1 cellular context compared by ENCODE assay signal in genomic region chr21:36063375-36064084, GRCh38.
TF ChIP-seq lines count a peak whose summit lies in the region.

No MANE protein-coding gene starts in this region.

TF ChIP-seq in K562, 482 proteins besides CTCF, POLR2A, EP300 and RAD21 (continues in another document):
- TF ChIP-seq ZNF518B (CRISPR knock-in tag; IDR thresholded peaks at IDR 0.05) = no peak
- TF ChIP-seq NUFIP1 (IDR thresholded peaks at IDR 0.05; ENCODE audit: partially characterized antibody) = no peak
- no peak for TF ChIP-seq FOXO4 (CRISPR knock-in tag; IDR thresholded peaks at IDR 0.05)
- TF ChIP-seq SIRT6 (IDR thresholded peaks at IDR 0.05; ENCODE audit: low read depth, low read length) = no peak
- peak in 1 of 2 experiments; percentile 10; a peak in 1 of 4 replicates for TF ChIP-seq RCOR1 (IDR thresholded peaks at IDR 0.05; ENCODE audit: borderline replicate concordance in 1 of 2, low read depth in 2 of 2, low read length in 2 of 2)
- no peak for TF ChIP-seq HIVEP1 (CRISPR knock-in tag; IDR thresholded peaks at IDR 0.05)
- TF ChIP-seq MCM5 (IDR thresholded peaks at IDR 0.05; ENCODE audit: low read depth) = no peak
- TF ChIP-seq TSC22D4 (tag; IDR thresholded peaks at IDR 0.05) = no peak
- TF ChIP-seq ILF3 (IDR thresholded peaks at IDR 0.05; ENCODE audit: borderline replicate concordance) = no peak
- TF ChIP-seq SMARCA4 (IDR thresholded peaks at IDR 0.05) = peak; percentile 45; the same call in 1 of the 2 replicates
- no peak for TF ChIP-seq EWSR1 (IDR thresholded peaks at IDR 0.05; ENCODE audit: borderline replicate concordance, low read depth, partially characterized antibody)
- no peak for TF ChIP-seq NR2C2 (CRISPR knock-in tag; IDR thresholded peaks at IDR 0.05)
- no peak for TF ChIP-seq NR2C2 (tag; IDR thresholded peaks at IDR 0.05)
- peak; percentile 23; the same call in 1 of the 2 replicates for TF ChIP-seq NCOR1 (IDR thresholded peaks at IDR 0.05)
- TF ChIP-seq DPF2 (IDR thresholded peaks at IDR 0.05) = peak; percentile 44; the same call in 1 of the 2 replicates
- no peak for TF ChIP-seq ZNF398 (CRISPR knock-in tag; IDR thresholded peaks at IDR 0.05)
- TF ChIP-seq ZFX (CRISPR knock-in tag; IDR thresholded peaks at IDR 0.05) = no peak
- no peak for TF ChIP-seq FOXA3 (CRISPR knock-in tag; conservative IDR thresholded peaks at IDR 0.05 in 1 of 2, IDR thresholded peaks at IDR 0.05 in 1 of 2)
- no peak for TF ChIP-seq SRSF9 (IDR thresholded peaks at IDR 0.05; ENCODE audit: borderline replicate concordance, low read depth, low read length)
- TF ChIP-seq NR0B1 (IDR thresholded peaks at IDR 0.05; ENCODE audit: partially characterized antibody) = no peak
- no peak for TF ChIP-seq ELF2 (CRISPR knock-in tag; IDR thresholded peaks at IDR 0.05)
- no peak for TF ChIP-seq ZNF232 (CRISPR knock-in tag; IDR thresholded peaks at IDR 0.05)
- no peak for TF ChIP-seq FOXM1 (IDR thresholded peaks at IDR 0.05; ENCODE audit: low read depth)
- no peak for TF ChIP-seq FOXM1 (CRISPR knock-in tag; IDR thresholded peaks at IDR 0.05; ENCODE audit: low read depth)
- TF ChIP-seq ZMIZ1 (IDR thresholded peaks at IDR 0.05; ENCODE audit: low read depth in 2 of 2, low read length in 2 of 2) = no peak
- TF ChIP-seq SMAD1 (IDR thresholded peaks at IDR 0.05; ENCODE audit: low read depth, low read length, partially characterized antibody) = no peak
- no peak for TF ChIP-seq HNRNPH1 (optimal IDR thresholded peaks at IDR 0.05; ENCODE audit: low read depth, low read length)
- no peak for TF ChIP-seq KLF16 (IDR thresholded peaks at IDR 0.05)
- no peak for TF ChIP-seq TFAM (CRISPR knock-in tag; conservative IDR thresholded peaks at IDR 0.05)
- TF ChIP-seq, protein P1, sequence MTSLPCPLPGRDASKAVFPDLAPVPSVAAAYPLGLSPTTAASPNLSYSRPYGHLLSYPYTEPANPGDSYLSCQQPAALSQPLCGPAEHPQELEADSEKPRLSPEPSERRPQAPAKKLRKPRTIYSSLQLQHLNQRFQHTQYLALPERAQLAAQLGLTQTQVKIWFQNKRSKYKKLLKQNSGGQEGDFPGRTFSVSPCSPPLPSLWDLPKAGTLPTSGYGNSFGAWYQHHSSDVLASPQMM (CRISPR knock-in tag; IDR thresholded peaks at IDR 0.05) = no peak
- peak; percentile 59; the same call in 1 of the 2 replicates for TF ChIP-seq CBFA2T3 (IDR thresholded peaks at IDR 0.05)
- no peak for TF ChIP-seq HOXB6 (CRISPR knock-in tag; IDR thresholded peaks at IDR 0.05; ENCODE audit: borderline replicate concordance)
- peak; percentile 50 for TF ChIP-seq ARID1B (IDR thresholded peaks at IDR 0.05)
- no peak for TF ChIP-seq ERF (CRISPR knock-in tag; IDR thresholded peaks at IDR 0.05)
- no peak for TF ChIP-seq SIN3B (IDR thresholded peaks at IDR 0.05; ENCODE audit: low read depth)
- TF ChIP-seq SMAD3 (CRISPR knock-in tag; conservative IDR thresholded peaks at IDR 0.05) = no peak
- no peak for TF ChIP-seq TAF15 (IDR thresholded peaks at IDR 0.05; ENCODE audit: low read depth, low read length)
- TF ChIP-seq SMARCB1 (IDR thresholded peaks at IDR 0.05; ENCODE audit: insufficient read length, low read depth) = no peak
- TF ChIP-seq RUNX1 (IDR thresholded peaks at IDR 0.05; ENCODE audit: low read depth) = no peak
- TF ChIP-seq TEAD2 (tag; IDR thresholded peaks at IDR 0.05) = no peak
- TF ChIP-seq RBM25 (IDR thresholded peaks at IDR 0.05; ENCODE audit: low read depth, low read length, severe bottlenecking) = no peak
- TF ChIP-seq SMAD4 (CRISPR knock-in tag; conservative IDR thresholded peaks at IDR 0.05) = 0 out of 2 replicates have a peak, but pooled peaks have one; percentile 18
- TF ChIP-seq ZNF695 (CRISPR knock-in tag; IDR thresholded peaks at IDR 0.05) = no peak
- TF ChIP-seq BRD4 (IDR thresholded peaks at IDR 0.05) = no peak
- no peak for TF ChIP-seq PTRF (tag; IDR thresholded peaks at IDR 0.05)
- TF ChIP-seq ZNF239 (CRISPR knock-in tag; IDR thresholded peaks at IDR 0.05) = no peak
- no peak for TF ChIP-seq ARNT (IDR thresholded peaks at IDR 0.05)
- TF ChIP-seq, protein P2, sequence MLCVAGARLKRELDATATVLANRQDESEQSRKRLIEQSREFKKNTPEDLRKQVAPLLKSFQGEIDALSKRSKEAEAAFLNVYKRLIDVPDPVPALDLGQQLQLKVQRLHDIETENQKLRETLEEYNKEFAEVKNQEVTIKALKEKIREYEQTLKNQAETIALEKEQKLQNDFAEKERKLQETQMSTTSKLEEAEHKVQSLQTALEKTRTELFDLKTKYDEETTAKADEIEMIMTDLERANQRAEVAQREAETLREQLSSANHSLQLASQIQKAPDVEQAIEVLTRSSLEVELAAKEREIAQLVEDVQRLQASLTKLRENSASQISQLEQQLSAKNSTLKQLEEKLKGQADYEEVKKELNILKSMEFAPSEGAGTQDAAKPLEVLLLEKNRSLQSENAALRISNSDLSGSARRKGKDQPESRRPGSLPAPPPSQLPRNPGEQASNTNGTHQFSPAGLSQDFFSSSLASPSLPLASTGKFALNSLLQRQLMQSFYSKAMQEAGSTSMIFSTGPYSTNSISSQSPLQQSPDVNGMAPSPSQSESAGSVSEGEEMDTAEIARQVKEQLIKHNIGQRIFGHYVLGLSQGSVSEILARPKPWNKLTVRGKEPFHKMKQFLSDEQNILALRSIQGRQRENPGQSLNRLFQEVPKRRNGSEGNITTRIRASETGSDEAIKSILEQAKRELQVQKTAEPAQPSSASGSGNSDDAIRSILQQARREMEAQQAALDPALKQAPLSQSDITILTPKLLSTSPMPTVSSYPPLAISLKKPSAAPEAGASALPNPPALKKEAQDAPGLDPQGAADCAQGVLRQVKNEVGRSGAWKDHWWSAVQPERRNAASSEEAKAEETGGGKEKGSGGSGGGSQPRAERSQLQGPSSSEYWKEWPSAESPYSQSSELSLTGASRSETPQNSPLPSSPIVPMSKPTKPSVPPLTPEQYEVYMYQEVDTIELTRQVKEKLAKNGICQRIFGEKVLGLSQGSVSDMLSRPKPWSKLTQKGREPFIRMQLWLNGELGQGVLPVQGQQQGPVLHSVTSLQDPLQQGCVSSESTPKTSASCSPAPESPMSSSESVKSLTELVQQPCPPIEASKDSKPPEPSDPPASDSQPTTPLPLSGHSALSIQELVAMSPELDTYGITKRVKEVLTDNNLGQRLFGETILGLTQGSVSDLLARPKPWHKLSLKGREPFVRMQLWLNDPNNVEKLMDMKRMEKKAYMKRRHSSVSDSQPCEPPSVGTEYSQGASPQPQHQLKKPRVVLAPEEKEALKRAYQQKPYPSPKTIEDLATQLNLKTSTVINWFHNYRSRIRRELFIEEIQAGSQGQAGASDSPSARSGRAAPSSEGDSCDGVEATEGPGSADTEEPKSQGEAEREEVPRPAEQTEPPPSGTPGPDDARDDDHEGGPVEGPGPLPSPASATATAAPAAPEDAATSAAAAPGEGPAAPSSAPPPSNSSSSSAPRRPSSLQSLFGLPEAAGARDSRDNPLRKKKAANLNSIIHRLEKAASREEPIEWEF (CRISPR knock-in tag; IDR thresholded peaks at IDR 0.05) = no peak
- no peak for TF ChIP-seq GTF2A2 (tag; IDR thresholded peaks at IDR 0.05)
- no peak for TF ChIP-seq BDP1 (IDR thresholded peaks at IDR 0.05; ENCODE audit: insufficient read depth, insufficient read length)
- no peak for TF ChIP-seq MEIS2 (IDR thresholded peaks at IDR 0.05; ENCODE audit: partially characterized antibody)
- 0 out of 2 replicates have a peak, but pooled peaks have one; percentile 39 for TF ChIP-seq FOXJ2 (tag; IDR thresholded peaks at IDR 0.05)
- TF ChIP-seq ATF2 (CRISPR knock-in tag; IDR thresholded peaks at IDR 0.05) = no peak
- TF ChIP-seq HNRNPL (IDR thresholded peaks at IDR 0.05; ENCODE audit: low read depth, low read length) = no peak
- no peak for TF ChIP-seq ADNP (tag; IDR thresholded peaks at IDR 0.05)
- peak; percentile 44; the same call in 1 of the 2 replicates for TF ChIP-seq MEF2D (tag; conservative IDR thresholded peaks at IDR 0.05; ENCODE audit: low read depth)
- no peak for TF ChIP-seq ZZZ3 (IDR thresholded peaks at IDR 0.05)
